ENCODE assay signal across 1 cellular context in the genomic region with DNA sequence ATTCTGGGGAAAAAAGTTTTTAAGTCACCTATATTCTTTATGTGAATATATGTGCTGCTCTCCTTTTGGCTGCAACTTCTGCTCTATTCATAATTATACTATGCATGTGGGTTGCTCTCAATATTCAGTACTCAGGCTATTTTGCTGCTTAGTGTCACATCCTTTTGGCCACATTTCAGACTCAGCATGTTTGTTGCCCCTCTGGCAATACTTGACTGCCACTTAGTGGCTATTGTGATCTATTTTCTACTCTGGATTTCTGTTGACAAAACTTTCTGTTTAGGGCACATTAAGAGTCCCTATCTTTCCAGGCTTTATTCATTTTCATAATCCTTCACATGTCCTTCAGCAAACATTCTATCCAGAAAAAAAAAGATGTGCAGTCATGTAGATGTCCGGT.
TF ChIP-seq lines count a peak whose summit lies in the region.

No MANE protein-coding gene starts in this region.

TF ChIP-seq in K562, 482 proteins besides CTCF, POLR2A, EP300 and RAD21 (continued from another document):
- TF ChIP-seq, protein P1, sequence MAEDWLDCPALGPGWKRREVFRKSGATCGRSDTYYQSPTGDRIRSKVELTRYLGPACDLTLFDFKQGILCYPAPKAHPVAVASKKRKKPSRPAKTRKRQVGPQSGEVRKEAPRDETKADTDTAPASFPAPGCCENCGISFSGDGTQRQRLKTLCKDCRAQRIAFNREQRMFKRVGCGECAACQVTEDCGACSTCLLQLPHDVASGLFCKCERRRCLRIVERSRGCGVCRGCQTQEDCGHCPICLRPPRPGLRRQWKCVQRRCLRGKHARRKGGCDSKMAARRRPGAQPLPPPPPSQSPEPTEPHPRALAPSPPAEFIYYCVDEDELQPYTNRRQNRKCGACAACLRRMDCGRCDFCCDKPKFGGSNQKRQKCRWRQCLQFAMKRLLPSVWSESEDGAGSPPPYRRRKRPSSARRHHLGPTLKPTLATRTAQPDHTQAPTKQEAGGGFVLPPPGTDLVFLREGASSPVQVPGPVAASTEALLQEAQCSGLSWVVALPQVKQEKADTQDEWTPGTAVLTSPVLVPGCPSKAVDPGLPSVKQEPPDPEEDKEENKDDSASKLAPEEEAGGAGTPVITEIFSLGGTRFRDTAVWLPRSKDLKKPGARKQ (CRISPR knock-in tag; IDR thresholded peaks at IDR 0.05), result no peak
- no peak for TF ChIP-seq SAP30 (IDR thresholded peaks at IDR 0.05; ENCODE audit: borderline replicate concordance, insufficient read depth, low read depth, low read length, poor library complexity, severe bottlenecking)
- TF ChIP-seq GATAD2B (IDR thresholded peaks at IDR 0.05; ENCODE audit: borderline replicate concordance), result no peak
- TF ChIP-seq L3MBTL2 (IDR thresholded peaks at IDR 0.05), result no peak
- TF ChIP-seq SMARCB1 (IDR thresholded peaks at IDR 0.05; ENCODE audit: insufficient read length, low read depth), result no peak
- no peak for TF ChIP-seq ZNF212 (CRISPR knock-in tag; IDR thresholded peaks at IDR 0.05)
